ENCODE assay signal across 8 cellular contexts in the genomic region with DNA sequence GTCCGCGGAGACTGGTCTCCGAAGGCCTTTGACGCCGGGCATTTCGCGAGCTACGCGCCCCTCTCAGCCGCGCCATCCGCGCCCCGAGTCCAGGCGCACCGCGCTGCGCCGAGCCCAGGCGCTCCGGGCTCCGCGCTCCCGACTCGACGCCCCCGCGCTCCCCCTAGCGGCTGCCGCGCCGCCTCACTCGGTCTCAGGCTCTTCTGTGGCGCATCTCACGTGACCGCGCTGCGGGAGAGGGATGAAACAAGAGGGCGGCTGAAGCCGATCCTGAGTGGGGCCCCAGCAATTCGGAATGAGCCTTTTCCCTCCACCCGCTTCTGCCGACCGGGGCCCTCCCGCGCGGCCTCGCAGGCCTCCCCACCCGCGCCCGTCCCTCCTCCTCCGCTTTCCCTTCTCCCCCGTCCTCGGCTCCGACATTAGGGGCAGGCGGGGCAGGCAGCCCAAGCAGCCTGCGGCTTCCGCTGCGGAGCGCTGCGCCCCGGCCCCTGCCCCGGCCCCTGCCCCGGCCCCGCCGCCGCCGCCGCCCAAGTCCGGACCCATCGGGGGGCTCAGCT. TPM values are rescaled to one million over a fixed set of nuclear protein-coding genes. Genes with fewer than 3 reads are reported as not detected.
DNase-seq lines count a peak whose midpoint lies in the region; ATAC-seq and TF ChIP-seq lines count a peak whose summit lies in the region.

No MANE protein-coding gene starts in this region.

- peak; percentile 97 for DNase-seq in D341Med (ENCODE audit: low spot score)
- peak; percentile 88 for DNase-seq in HT-29 (ENCODE audit: low spot score)
- DNase-seq in NOMO-1 treated with dmso at 0.1 percent for 144 hours (lab: John Stamatoyannopoulos, UW; ENCODE audit: unreplicated experiment): peak; percentile 83
- DNase-seq in activated T-cell treated with anti-CD3 and anti-CD28 coated beads for 1 hour (ENCODE audit: low read depth): peak; percentile 94
- DNase-seq in epithelial cell of proximal tubule (ENCODE audit: low read depth): no peak
- DNase-seq in stimulated activated CD8-positive, alpha-beta memory T cell treated with anti-CD3 and anti-CD28 coated beads, Interleukin-7, amount 100 ng/mL, for 1 hour (ENCODE audit: low read depth in 2 of 2): peak; percentile 85 to 86

- peak; percentile 69 for TF ChIP-seq CTCF in epithelial cell of proximal tubule (conservative IDR thresholded peaks at IDR 0.05; ENCODE audit: low read depth, low read length)

- H3K9me3 ChIP-seq in mucosa of stomach (ENCODE audit: control insufficient read depth, low read length): no peaks in the 10 kb centered on the region

- peak overlapping the region; percentile 61 for H3K9ac ChIP-seq in mucosa of stomach (ENCODE audit: low read length)

- H3K4me3 ChIP-seq in epithelial cell of proximal tubule (ENCODE audit: low read depth, low read length): peak overlapping the region; percentile 77
- peak overlapping the region; percentile 41 for H3K4me3 ChIP-seq in mucosa of stomach (ENCODE audit: low read length)

- peaks cover 4% of the 10 kb centered on the region for H3K4me1 ChIP-seq in mucosa of stomach (ENCODE audit: control insufficient read depth, insufficient read depth, low read length)

- ATAC-seq in GM21360 (IDR thresholded peaks at IDR 0.05; ENCODE audit: unreplicated experiment): peak; percentile 77

- H3K27me3 ChIP-seq in mucosa of stomach (ENCODE audit: control insufficient read depth, insufficient read depth, low read length): peaks cover 10% of the 10 kb centered on the region

- no peaks in the 10 kb centered on the region for H3K36me3 ChIP-seq in mucosa of stomach (ENCODE audit: control insufficient read depth, insufficient read depth, low read length)

RNA-seq across cellular contexts. Expression of gene AMZ2, which starts 42.5 kb away (rescaled TPM):
- 12.4 and 20.0 TPM in 2 replicates for total RNA-seq in HT-29 (2014; rRNA removed; shearing (Covaris generic))
- total RNA-seq in epithelial cell of proximal tubule: 74.5 and 90.0 TPM in 2 replicates
